In the genomic region with DNA sequence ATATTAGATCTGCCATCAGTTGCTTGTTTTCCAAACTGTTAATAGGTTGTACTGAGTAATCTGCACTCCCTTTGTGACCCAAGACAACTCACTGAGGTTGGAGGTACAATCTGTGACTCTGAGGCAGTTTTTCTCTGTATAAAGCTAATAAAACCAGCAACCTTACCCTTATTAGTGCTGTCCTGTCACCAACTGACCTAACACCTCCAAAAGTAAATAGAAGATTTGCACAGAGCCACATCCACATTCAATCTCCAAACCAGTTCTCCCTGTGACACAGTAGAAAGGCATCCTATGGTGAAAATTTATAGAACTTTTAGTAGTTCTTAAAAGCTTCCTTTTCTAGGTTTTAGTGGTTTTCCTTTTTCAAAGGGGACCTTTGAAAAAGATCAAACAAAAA, we compare ENCODE assay signal across 1 cellular context.
TF ChIP-seq lines count a peak whose summit lies in the region.

No MANE protein-coding gene starts in this region.

TF ChIP-seq in IMR-90, 13 proteins besides CTCF, POLR2A, EP300 and RAD21 (continued from another document):
- TF ChIP-seq FOS (IDR thresholded peaks at IDR 0.05; ENCODE audit: low read depth, low read length) (no peak), SMC3 (IDR thresholded peaks at IDR 0.05; ENCODE audit: low read depth, low read length) (no peak), RCOR1 (IDR thresholded peaks at IDR 0.05; ENCODE audit: insufficient replicate concordance, low read length) (no peak), MXI1 (IDR thresholded peaks at IDR 0.05; ENCODE audit: borderline replicate concordance, low read depth, low read length) (no peak), CEBPB (IDR thresholded peaks at IDR 0.05; ENCODE audit: low read depth, low read length) (no peak), MAFK (IDR thresholded peaks at IDR 0.05; ENCODE audit: low read depth, low read length) (no peak), NFE2L2 (IDR thresholded peaks at IDR 0.05; ENCODE audit: low read depth, low read length) (no peak)
- TF ChIP-seq, protein P1, sequence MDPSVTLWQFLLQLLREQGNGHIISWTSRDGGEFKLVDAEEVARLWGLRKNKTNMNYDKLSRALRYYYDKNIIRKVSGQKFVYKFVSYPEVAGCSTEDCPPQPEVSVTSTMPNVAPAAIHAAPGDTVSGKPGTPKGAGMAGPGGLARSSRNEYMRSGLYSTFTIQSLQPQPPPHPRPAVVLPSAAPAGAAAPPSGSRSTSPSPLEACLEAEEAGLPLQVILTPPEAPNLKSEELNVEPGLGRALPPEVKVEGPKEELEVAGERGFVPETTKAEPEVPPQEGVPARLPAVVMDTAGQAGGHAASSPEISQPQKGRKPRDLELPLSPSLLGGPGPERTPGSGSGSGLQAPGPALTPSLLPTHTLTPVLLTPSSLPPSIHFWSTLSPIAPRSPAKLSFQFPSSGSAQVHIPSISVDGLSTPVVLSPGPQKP (IDR thresholded peaks at IDR 0.05; ENCODE audit: borderline replicate concordance, low read depth, low read length), result no peak
